ENCODE assay signal across 8 cellular contexts in genomic region chr4:155667538-155668511, GRCh38. TPM values are rescaled to one million over a fixed set of nuclear protein-coding genes. Genes with fewer than 3 reads are reported as not detected.
DNase-seq lines count a peak whose midpoint lies in the region; ATAC-seq, FAIRE-seq and TF ChIP-seq lines count a peak whose summit lies in the region.

No MANE protein-coding gene starts in this region.

- DNase-seq in NCI-H460 (ENCODE audit: extremely low read depth, low read depth), result peak; percentile 11
- DNase-seq in GM12878 (ENCODE audit: low read depth, low spot score), result no peak
- peak; percentile 63 for DNase-seq in sciatic nerve (ENCODE audit: low spot score)
- no peak for DNase-seq in NK-92 (lab: John Stamatoyannopoulos, UW; ENCODE audit: unreplicated experiment)

- no peak for TF ChIP-seq CTCF in 22Rv1 (IDR thresholded peaks at IDR 0.05)
- TF ChIP-seq CTCF in GM12878 (IDR thresholded peaks at IDR 0.05 in 2 of 3, conservative IDR thresholded peaks at IDR 0.05 in 1 of 3; ENCODE audit: control insufficient read depth in 2 of 3, extremely low read depth in 1 of 3, insufficient read depth in 1 of 3, low read depth in 3 of 3, low read length in 3 of 3), result no peak

- H3K27ac ChIP-seq in 22Rv1 (peak overlapping the region; percentile 28), GM12878 (ENCODE audit: control insufficient read depth, insufficient read depth) (no peak overlapping the region)

- peak; percentile 44 for ATAC-seq in HG02763 (IDR thresholded peaks at IDR 0.05; ENCODE audit: unreplicated experiment)
- ATAC-seq in GM12878, result peak; percentile 71
- peak; percentile 60 for ATAC-seq in sciatic nerve

- SMC1A ChIA-PET in GM12878 (lab: Charles Lee; ENCODE audit: uncharacterized antibody, unreplicated experiment), result interaction anchor here (0.8 to 6.2 kb wide), 19 partner anchors 8 to 138 kb away, joined by 3 to 57 read pairs (median 8); partner anchors contain the start of gene GUCY1B1

- H4K20me1 ChIP-seq in GM12878 (ENCODE audit: control insufficient read depth, insufficient read depth), result no peaks in the 10 kb centered on the region

- in situ Hi-C loops in GM12878 (cut with MboI), result no loop called here

- intact Hi-C loops in GM12878 (cut with micrococcal nuclease; ENCODE audit: unreplicated experiment), result loop anchor here (5.0 kb wide), 2 partner anchors 89 to 284 kb away; partner anchors contain the start of genes CTSO and GUCY1B1
- intact Hi-C loops in sciatic nerve (cut with DNase I), result no loop called here

- H3K4me1 ChIP-seq in GM12878 (ENCODE audit: control insufficient read depth, insufficient read depth, low read length), result no peaks in the 10 kb centered on the region; the same call in 1 of the 2 replicates
- H3K4me1 ChIP-seq in iPS-15b (ENCODE audit: control insufficient read depth, insufficient read depth, low read length), result peaks cover 3% of the 10 kb centered on the region

- peak overlapping the region; percentile 92 for H3K4me2 ChIP-seq in GM12878 (ENCODE audit: control insufficient read depth, insufficient read depth)

- H3K79me2 ChIP-seq in GM12878 (ENCODE audit: control insufficient read depth, insufficient read depth, low read length), result no peaks in the 10 kb centered on the region

- H3K4me3 ChIP-seq in GM12878 (peak overlapping the region; percentile 41), iPS-15b (ENCODE audit: low read depth, low read length) (peak overlapping the region; percentile 53)

- H3K27me3 ChIP-seq in GM12878 (replicated peaks in 1 of 2; ENCODE audit: control insufficient read depth in 2 of 2, insufficient read depth in 2 of 2, low read length in 1 of 2) (peaks cover 4 to 21% of the 10 kb centered on the region in 2 experiments; a peak in 3 of 4 replicates), iPS-15b (ENCODE audit: control insufficient read depth, insufficient read depth, low read length) (peaks cover 97% of the 10 kb centered on the region)

- no peak for TF ChIP-seq RAD21 in GM12878 (IDR thresholded peaks at IDR 0.05; ENCODE audit: insufficient read depth, low read depth, low read length)

- TF ChIP-seq EP300 in GM12878 (IDR thresholded peaks at IDR 0.05; ENCODE audit: borderline replicate concordance in 1 of 2, control insufficient read depth in 1 of 2, low read depth in 2 of 2, low read length in 2 of 2), result no peak

- WGBS in GM12878 (ENCODE audit: insufficient coverage, insufficient replicate concordance, low lambda C conversion rate, missing lambda C conversion rate), result 9% methylated on average over 36 of the region's 72 CpGs

- no peaks in the 10 kb centered on the region for H3K36me3 ChIP-seq in GM12878 (ENCODE audit: control insufficient read depth in 2 of 2, insufficient read depth in 2 of 2, low read length in 1 of 2)
- no peaks in the 10 kb centered on the region for H3K36me3 ChIP-seq in iPS-15b (ENCODE audit: control insufficient read depth, insufficient read depth, low read length)

- RAD21 ChIA-PET in GM12878 (lab: Charles Lee; ENCODE audit: unreplicated experiment), result interaction anchor here (0.6 to 6.3 kb wide), 31 partner anchors 8 to 286 kb away, joined by 3 to 55 read pairs (median 5); partner anchors contain the start of genes CTSO and GUCY1B1

- CTCF ChIA-PET in GM12878 (lab: Yijun Ruan, JAX), result interaction anchor here (0.8 to 1.7 kb wide), 6 partner anchors 8 to 121 kb away, joined by 3 to 6 read pairs (median 4); partner anchors contain the start of gene GUCY1B1

- peak; percentile 45 for TF ChIP-seq POLR2A in GM15510 (IDR thresholded peaks at IDR 0.05; ENCODE audit: borderline replicate concordance, extremely low read depth, insufficient read length)
- TF ChIP-seq POLR2A in GM12878 (IDR thresholded peaks at IDR 0.05; ENCODE audit: low read depth, low read length), result peak; percentile 41; the same call in 1 of the 2 replicates

- no TSS peak for BruUV-seq in GM12878 (replicated peaks; lab: Mats Ljungman, UMichigan)

- H2AFZ ChIP-seq in GM12878 (ENCODE audit: control insufficient read depth, low read depth, low read length), result peak overlapping the region; percentile 65

- no peaks in the 10 kb centered on the region for H3K9me3 ChIP-seq in GM12878 (replicated peaks; ENCODE audit: control insufficient read depth, insufficient read depth, low read length)
- no peaks in the 10 kb centered on the region for H3K9me3 ChIP-seq in iPS-15b (ENCODE audit: control insufficient read depth, insufficient read depth, low read length)

- peak; percentile 72 for FAIRE-seq in GM12878 (lab: Jason Lieb, UNC)

- no peak overlapping the region for H3K9ac ChIP-seq in GM12878 (ENCODE audit: control insufficient read depth, insufficient read depth, low read length)
- H3K9ac ChIP-seq in iPS-15b (ENCODE audit: low read depth, low read length), result no peak overlapping the region

- POLR2A ChIA-PET in GM12878 (lab: Charles Lee), result interaction anchor here (0.6 to 2.8 kb wide), 18 partner anchors 8 to 224 kb away, joined by 3 to 16 read pairs (median 4); partner anchors contain the start of gene GUCY1B1

TF ChIP-seq in GM12878, 131 proteins besides CTCF, POLR2A, EP300 and RAD21 (continues in another document):
- 0 out of 2 replicates have a peak, but pooled peaks have one; percentile 42 for TF ChIP-seq STAT1 (conservative IDR thresholded peaks at IDR 0.05)
- TF ChIP-seq RBBP5 (conservative IDR thresholded peaks at IDR 0.05), result no peak
- TF ChIP-seq RB1 (IDR thresholded peaks at IDR 0.05; ENCODE audit: borderline replicate concordance), result peak; percentile 98; the same call in 1 of the 2 replicates
- no peak for TF ChIP-seq POU2F2 (IDR thresholded peaks at IDR 0.05; ENCODE audit: borderline replicate concordance, low read depth, low read length)
- TF ChIP-seq NFXL1 (IDR thresholded peaks at IDR 0.05; ENCODE audit: borderline replicate concordance), result 0 out of 2 replicates have a peak, but pooled peaks have one; percentile 71
- peak; percentile 99 for TF ChIP-seq MEF2B (IDR thresholded peaks at IDR 0.05; ENCODE audit: partially characterized antibody, poor library complexity, severe bottlenecking)
- TF ChIP-seq SUZ12 (IDR thresholded peaks at IDR 0.05; ENCODE audit: unreplicated experiment), result peak; percentile 9
- 0 out of 2 replicates have a peak, but pooled peaks have one; percentile 30 for TF ChIP-seq BMI1 (IDR thresholded peaks at IDR 0.05; ENCODE audit: borderline replicate concordance)
- no peak for TF ChIP-seq ZNF207 (IDR thresholded peaks at IDR 0.05; ENCODE audit: borderline replicate concordance)
- TF ChIP-seq LARP7 (IDR thresholded peaks at IDR 0.05), result peak; percentile 92; the same call in 1 of the 2 replicates
- TF ChIP-seq POLR2AphosphoS5 (IDR thresholded peaks at IDR 0.05; ENCODE audit: low read length), result no peak
- TF ChIP-seq KDM1A (IDR thresholded peaks at IDR 0.05; ENCODE audit: borderline replicate concordance), result no peak
- no peak for TF ChIP-seq SMAD5 (IDR thresholded peaks at IDR 0.05; ENCODE audit: low read depth)
- TF ChIP-seq DPF2 (IDR thresholded peaks at IDR 0.05), result peak; percentile 71
- no peak for TF ChIP-seq NFYA (IDR thresholded peaks at IDR 0.05; ENCODE audit: borderline replicate concordance, low read depth, low read length)
- TF ChIP-seq NBN (IDR thresholded peaks at IDR 0.05), result peak; percentile 47; the same call in 1 of the 2 replicates
- peak; percentile 45 for TF ChIP-seq SMAD1 (IDR thresholded peaks at IDR 0.05; ENCODE audit: low read depth, partially characterized antibody)
- no peak for TF ChIP-seq BCL11A (IDR thresholded peaks at IDR 0.05; ENCODE audit: low read depth, low read length)
- TF ChIP-seq HDGF (IDR thresholded peaks at IDR 0.05), result peak; percentile 19; the same call in 1 of the 2 replicates
- TF ChIP-seq ZNF274 (IDR thresholded peaks at IDR 0.05; ENCODE audit: insufficient read depth, insufficient read length), result no peak
- peak; percentile 65 for TF ChIP-seq MLLT1 (IDR thresholded peaks at IDR 0.05)
- peak; percentile 100 for TF ChIP-seq GATAD2B (conservative IDR thresholded peaks at IDR 0.05; ENCODE audit: low read depth)
- TF ChIP-seq TCF12 (IDR thresholded peaks at IDR 0.05; ENCODE audit: low read depth, low read length), result peak; percentile 34; the same call in 1 of the 2 replicates
- TF ChIP-seq NR2F1 (conservative IDR thresholded peaks at IDR 0.05), result peak; percentile 60; the same call in 1 of the 2 replicates

RNA-seq across cellular contexts. Expression of gene GUCY1A1, which starts 1.2 kb away (rescaled TPM):
- total RNA-seq in NCI-H460 (2014; rRNA removed; shearing (Covaris generic)), result 0.55 and 0.92 TPM in 2 replicates
- polyA plus RNA-seq in NCI-H460 (2014; cell fraction: nucleus; rRNA removed), result 1.7 and 2.4 TPM in 2 replicates
- total RNA-seq in GM12878 (2013; cell fraction: nucleolus; rRNA removed), result 36.6 and 36.9 TPM in 2 replicates
- total RNA-seq in GM12878 (2014; rRNA removed), result 0.51 and 0.76 TPM in 2 replicates
- total RNA-seq in GM12878 (2014; rRNA removed; fragmentation: Illumina TruSeq; extraction: Trizol), result 0.74 and 0.98 TPM in 2 replicates
- total RNA-seq in GM12878 (2021), result 0.46 and 0.48 TPM in 2 replicates
- polyA plus RNA-seq in GM12878 (2011; ENCODE audit: low read depth), result 0.13 TPM
- polyA plus RNA-seq in GM12878 (2011; rRNA removed), result 22.6 and 24.3 TPM in 2 replicates
- 15.3 and 16.9 TPM in 2 replicates for polyA plus RNA-seq in GM12878 (2011; cell fraction: cytosol; rRNA removed)
- polyA plus RNA-seq in GM12878 (2011; cell fraction: nucleus; rRNA removed), result 15.6 and 16.6 TPM in 2 replicates
- polyA plus RNA-seq in GM12878 (2012), result 0.20 and 0.38 TPM in 2 replicates
- 0.54 and 0.87 TPM in 2 replicates for polyA plus RNA-seq in GM12878 (2014; fragmentation: Illumina TruSeq; extraction: Trizol)
- 1 to 10 TPM in 1 of 2 experiments, under 1 TPM in 1; 0.57 to 1.1 TPM for polyA plus RNA-seq in GM12878 (2014; fragmentation: Nextera tagmentation; extraction: Ambion mirVana)
- polyA plus RNA-seq in GM12878 (2014; rRNA removed), result 0.50 and 0.60 TPM in 2 replicates
- 1 to 10 TPM in 1 of 2 experiments, under 1 TPM in 1; 0.44 to 1.0 TPM for polyA plus RNA-seq in GM12878 (2016; fragmentation: Nextera tagmentation; extraction: Ambion mirVana)
- polyA minus RNA-seq in GM12878 (2011; rRNA and poly(A)+ RNA removed), result 49.1 and 54.0 TPM in 2 replicates
- 10.7 and 12.0 TPM in 2 replicates for polyA minus RNA-seq in GM12878 (2011; cell fraction: cytosol; rRNA and poly(A)+ RNA removed)
- polyA minus RNA-seq in GM12878 (2011; cell fraction: nucleus; rRNA and poly(A)+ RNA removed), result 16.9 and 20.4 TPM in 2 replicates
- total RNA-seq in sciatic nerve, result 16.1 TPM

Comparison
In these comparisons a context has a peak if more than half of its experiments do, and no peak if none do; other contexts are left out.
1. DNase-seq: peak in NCI-H460 (single experiment) and sciatic nerve (single experiment); none in GM12878 (single experiment) and NK-92 (single experiment).
2. Peak in every context shown above with its lines, with median percentiles within 50 percentile points of each other: ATAC-seq.